Comparison of ENCODE assay signal across 1 cellular context in the genomic region with DNA sequence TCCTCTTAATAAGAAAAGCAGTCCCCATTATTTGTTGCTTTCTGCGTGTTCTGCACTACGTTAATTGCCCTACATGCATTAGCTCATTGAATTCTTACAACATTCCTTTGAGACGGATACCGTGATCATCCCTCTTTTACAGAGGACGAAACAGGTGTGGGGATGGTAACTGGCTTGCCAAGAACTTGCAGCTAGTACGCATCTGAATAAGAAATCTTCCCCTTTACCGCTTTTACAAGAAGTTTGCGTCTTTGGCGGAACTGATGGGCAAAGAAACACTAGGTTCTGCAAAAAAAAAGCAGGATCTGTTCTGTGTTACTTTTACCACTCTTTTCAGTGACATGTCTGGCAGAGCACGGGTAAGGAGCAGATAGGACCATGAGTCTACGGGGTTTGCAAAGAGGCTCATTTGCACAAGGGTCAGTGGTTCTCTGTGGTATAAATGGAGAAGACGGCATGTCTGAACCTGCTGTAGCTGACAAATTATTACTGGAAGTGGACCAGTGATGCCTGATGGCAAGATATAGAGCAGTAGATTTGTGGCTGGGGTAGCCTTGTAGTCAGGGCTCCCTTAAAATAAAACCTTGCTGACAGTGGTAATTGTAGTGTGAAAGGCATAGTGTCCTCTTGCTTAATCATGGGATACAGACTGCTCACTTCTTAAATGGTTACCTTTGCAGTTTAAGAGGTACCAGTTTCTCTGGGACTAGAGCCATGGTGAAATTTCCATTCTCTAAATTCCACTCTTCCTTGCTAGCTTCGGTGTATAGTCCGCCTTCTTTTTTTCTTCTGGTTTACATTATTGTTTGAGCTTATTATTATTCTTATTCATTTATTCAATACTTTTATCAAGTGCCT.
TF ChIP-seq lines count a peak whose summit lies in the region.

No MANE protein-coding gene starts in this region.

TF ChIP-seq in GM12878, 131 proteins besides CTCF, POLR2A, EP300 and RAD21 (continued from another document):
- TF ChIP-seq, protein P1, sequence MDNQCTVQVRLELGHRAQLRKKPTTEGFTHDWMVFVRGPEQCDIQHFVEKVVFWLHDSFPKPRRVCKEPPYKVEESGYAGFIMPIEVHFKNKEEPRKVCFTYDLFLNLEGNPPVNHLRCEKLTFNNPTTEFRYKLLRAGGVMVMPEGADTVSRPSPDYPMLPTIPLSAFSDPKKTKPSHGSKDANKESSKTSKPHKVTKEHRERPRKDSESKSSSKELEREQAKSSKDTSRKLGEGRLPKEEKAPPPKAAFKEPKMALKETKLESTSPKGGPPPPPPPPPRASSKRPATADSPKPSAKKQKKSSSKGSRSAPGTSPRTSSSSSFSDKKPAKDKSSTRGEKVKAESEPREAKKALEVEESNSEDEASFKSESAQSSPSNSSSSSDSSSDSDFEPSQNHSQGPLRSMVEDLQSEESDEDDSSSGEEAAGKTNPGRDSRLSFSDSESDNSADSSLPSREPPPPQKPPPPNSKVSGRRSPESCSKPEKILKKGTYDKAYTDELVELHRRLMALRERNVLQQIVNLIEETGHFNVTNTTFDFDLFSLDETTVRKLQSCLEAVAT (IDR thresholded peaks at IDR 0.05): peak; percentile 55; the same call in 1 of the 2 replicates
- 0 out of 2 replicates have a peak, but pooled peaks have one; percentile 38 for TF ChIP-seq PML (IDR thresholded peaks at IDR 0.05; ENCODE audit: low read length)
- TF ChIP-seq HDGF (IDR thresholded peaks at IDR 0.05): no peak
- TF ChIP-seq RAD51 (IDR thresholded peaks at IDR 0.05): no peak
- no peak for TF ChIP-seq NFXL1 (IDR thresholded peaks at IDR 0.05; ENCODE audit: borderline replicate concordance)
- peak; percentile 49 for TF ChIP-seq POLR2AphosphoS5 (IDR thresholded peaks at IDR 0.05; ENCODE audit: low read length)
- no peak for TF ChIP-seq ZZZ3 (IDR thresholded peaks at IDR 0.05; ENCODE audit: control insufficient read depth, insufficient read length, low read depth)
- 0 out of 2 replicates have a peak, but pooled peaks have one; percentile 13 for TF ChIP-seq PAX5 (IDR thresholded peaks at IDR 0.05; ENCODE audit: borderline replicate concordance, low read depth, low read length)
- no peak for TF ChIP-seq GABPA (IDR thresholded peaks at IDR 0.05; ENCODE audit: low read depth)
- 0 out of 2 replicates have a peak, but pooled peaks have one; percentile 10 for TF ChIP-seq BCL11A (IDR thresholded peaks at IDR 0.05; ENCODE audit: low read depth, low read length)
- TF ChIP-seq, protein P2, sequence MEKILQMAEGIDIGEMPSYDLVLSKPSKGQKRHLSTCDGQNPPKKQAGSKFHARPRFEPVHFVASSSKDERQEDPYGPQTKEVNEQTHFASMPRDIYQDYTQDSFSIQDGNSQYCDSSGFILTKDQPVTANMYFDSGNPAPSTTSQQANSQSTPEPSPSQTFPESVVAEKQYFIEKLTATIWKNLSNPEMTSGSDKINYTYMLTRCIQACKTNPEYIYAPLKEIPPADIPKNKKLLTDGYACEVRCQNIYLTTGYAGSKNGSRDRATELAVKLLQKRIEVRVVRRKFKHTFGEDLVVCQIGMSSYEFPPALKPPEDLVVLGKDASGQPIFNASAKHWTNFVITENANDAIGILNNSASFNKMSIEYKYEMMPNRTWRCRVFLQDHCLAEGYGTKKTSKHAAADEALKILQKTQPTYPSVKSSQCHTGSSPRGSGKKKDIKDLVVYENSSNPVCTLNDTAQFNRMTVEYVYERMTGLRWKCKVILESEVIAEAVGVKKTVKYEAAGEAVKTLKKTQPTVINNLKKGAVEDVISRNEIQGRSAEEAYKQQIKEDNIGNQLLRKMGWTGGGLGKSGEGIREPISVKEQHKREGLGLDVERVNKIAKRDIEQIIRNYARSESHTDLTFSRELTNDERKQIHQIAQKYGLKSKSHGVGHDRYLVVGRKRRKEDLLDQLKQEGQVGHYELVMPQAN (conservative IDR thresholded peaks at IDR 0.05): no peak; the same call in 1 of the 2 replicates
- TF ChIP-seq, protein P3, sequence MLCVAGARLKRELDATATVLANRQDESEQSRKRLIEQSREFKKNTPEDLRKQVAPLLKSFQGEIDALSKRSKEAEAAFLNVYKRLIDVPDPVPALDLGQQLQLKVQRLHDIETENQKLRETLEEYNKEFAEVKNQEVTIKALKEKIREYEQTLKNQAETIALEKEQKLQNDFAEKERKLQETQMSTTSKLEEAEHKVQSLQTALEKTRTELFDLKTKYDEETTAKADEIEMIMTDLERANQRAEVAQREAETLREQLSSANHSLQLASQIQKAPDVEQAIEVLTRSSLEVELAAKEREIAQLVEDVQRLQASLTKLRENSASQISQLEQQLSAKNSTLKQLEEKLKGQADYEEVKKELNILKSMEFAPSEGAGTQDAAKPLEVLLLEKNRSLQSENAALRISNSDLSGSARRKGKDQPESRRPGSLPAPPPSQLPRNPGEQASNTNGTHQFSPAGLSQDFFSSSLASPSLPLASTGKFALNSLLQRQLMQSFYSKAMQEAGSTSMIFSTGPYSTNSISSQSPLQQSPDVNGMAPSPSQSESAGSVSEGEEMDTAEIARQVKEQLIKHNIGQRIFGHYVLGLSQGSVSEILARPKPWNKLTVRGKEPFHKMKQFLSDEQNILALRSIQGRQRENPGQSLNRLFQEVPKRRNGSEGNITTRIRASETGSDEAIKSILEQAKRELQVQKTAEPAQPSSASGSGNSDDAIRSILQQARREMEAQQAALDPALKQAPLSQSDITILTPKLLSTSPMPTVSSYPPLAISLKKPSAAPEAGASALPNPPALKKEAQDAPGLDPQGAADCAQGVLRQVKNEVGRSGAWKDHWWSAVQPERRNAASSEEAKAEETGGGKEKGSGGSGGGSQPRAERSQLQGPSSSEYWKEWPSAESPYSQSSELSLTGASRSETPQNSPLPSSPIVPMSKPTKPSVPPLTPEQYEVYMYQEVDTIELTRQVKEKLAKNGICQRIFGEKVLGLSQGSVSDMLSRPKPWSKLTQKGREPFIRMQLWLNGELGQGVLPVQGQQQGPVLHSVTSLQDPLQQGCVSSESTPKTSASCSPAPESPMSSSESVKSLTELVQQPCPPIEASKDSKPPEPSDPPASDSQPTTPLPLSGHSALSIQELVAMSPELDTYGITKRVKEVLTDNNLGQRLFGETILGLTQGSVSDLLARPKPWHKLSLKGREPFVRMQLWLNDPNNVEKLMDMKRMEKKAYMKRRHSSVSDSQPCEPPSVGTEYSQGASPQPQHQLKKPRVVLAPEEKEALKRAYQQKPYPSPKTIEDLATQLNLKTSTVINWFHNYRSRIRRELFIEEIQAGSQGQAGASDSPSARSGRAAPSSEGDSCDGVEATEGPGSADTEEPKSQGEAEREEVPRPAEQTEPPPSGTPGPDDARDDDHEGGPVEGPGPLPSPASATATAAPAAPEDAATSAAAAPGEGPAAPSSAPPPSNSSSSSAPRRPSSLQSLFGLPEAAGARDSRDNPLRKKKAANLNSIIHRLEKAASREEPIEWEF (IDR thresholded peaks at IDR 0.05; ENCODE audit: insufficient replicate concordance, low read depth, low read length): no peak
- no peak for TF ChIP-seq ZBED1 (IDR thresholded peaks at IDR 0.05; ENCODE audit: borderline replicate concordance)
